In genomic region chr15:80840173-80841130, GRCh38 we compare ENCODE assay signal across 18 cellular contexts.
"Had no signal": no experiment of that assay in that cellular context is flagged by ENCODE, and none has a peak within 500 bp of the region (broad histone marks: within the 10 kb centered on the region; RNA-seq: fewer than 3 reads in every experiment).

No MANE protein-coding gene starts in this region.

- H3K27ac ChIP-seq: body of pancreas, esophagus muscularis mucosa, heart right ventricle, left ventricle myocardium inferior, parathyroid adenoma had no signal

- H2AFZ ChIP-seq: parathyroid adenoma had no signal

- H3K79me2 ChIP-seq: parathyroid adenoma had no signal

- H3K9me3 Mint-ChIP-seq: activated B cell treated with CpG ODN at 0.5 μM for 24 hours; activated CD4-positive, alpha-beta T cell treated with anti-CD3 and anti-CD28 coated beads, Interleukin-2, amount 10 ng/mL, durations not matched to agents 7 days and 5 days; activated naive CD4-positive, alpha-beta T cell treated with anti-CD3 and anti-CD28 coated beads, Interleukin-2, amount 50 U/mL, for 24 hours; neural crest cell; stimulated activated memory B cell treated with anti-CD40 and anti-IgM and Interleukin-4, amounts not matched to agents 10 μg/mL and 1 μg/mL and 100 μg/mL, for 72 hours had no signal

- H3K9me3 ChIP-seq: body of pancreas, esophagus muscularis mucosa, heart right ventricle, left ventricle myocardium inferior had no signal

- H3K4me1 Mint-ChIP-seq: activated B cell treated with CpG ODN at 0.5 μM for 24 hours; activated CD4-positive, alpha-beta T cell treated with anti-CD3 and anti-CD28 coated beads, Interleukin-2, amount 10 ng/mL, durations not matched to agents 7 days and 5 days; activated naive CD4-positive, alpha-beta T cell treated with anti-CD3 and anti-CD28 coated beads, Interleukin-2, amount 50 U/mL, for 24 hours; stimulated activated memory B cell treated with anti-CD40 and anti-IgM and Interleukin-4, amounts not matched to agents 10 μg/mL and 1 μg/mL and 100 μg/mL, for 72 hours had no signal

- H3K4me2 ChIP-seq: smooth muscle cell had no signal

- H3K27ac Mint-ChIP-seq: activated B cell treated with CpG ODN at 0.5 μM for 24 hours; activated CD4-positive, alpha-beta T cell treated with anti-CD3 and anti-CD28 coated beads, Interleukin-2, amount 10 ng/mL, durations not matched to agents 7 days and 5 days; activated naive CD4-positive, alpha-beta T cell treated with anti-CD3 and anti-CD28 coated beads, Interleukin-2, amount 50 U/mL, for 24 hours; stimulated activated memory B cell treated with anti-CD40 and anti-IgM and Interleukin-4, amounts not matched to agents 10 μg/mL and 1 μg/mL and 100 μg/mL, for 72 hours; T-helper 17 cell had no signal

- H3K36me3 Mint-ChIP-seq: activated naive CD4-positive, alpha-beta T cell treated with anti-CD3 and anti-CD28 coated beads, Interleukin-2, amount 50 U/mL, for 24 hours; stimulated activated memory B cell treated with anti-CD40 and anti-IgM and Interleukin-4, amounts not matched to agents 10 μg/mL and 1 μg/mL and 100 μg/mL, for 72 hours had no signal

- ATAC-seq: body of pancreas; heart right ventricle; stimulated activated memory B cell treated with anti-CD40 and anti-IgM and Interleukin-4, amounts not matched to agents 10 μg/mL and 1 μg/mL and 100 μg/mL, for 72 hours; T-helper 17 cell had no signal

- H3K27me3 ChIP-seq: body of pancreas had no signal

- DNase-seq: activated B cell treated with CpG ODN at 0.5 μM for 24 hours; activated CD4-positive, alpha-beta T cell treated with anti-CD3 and anti-CD28 coated beads, Interleukin-2, amount 10 ng/mL, durations not matched to agents 7 days and 5 days; body of pancreas; central memory CD4-positive, alpha-beta T cell; effector memory CD4-positive, alpha-beta T cell; foreskin melanocyte; heart right ventricle; left ventricle myocardium inferior; mesendoderm; T-helper 17 cell had no signal

- H3K4me3 ChIP-seq: body of pancreas, esophagus muscularis mucosa, heart right ventricle, left ventricle myocardium inferior, smooth muscle cell had no signal

- H3K9ac ChIP-seq: parathyroid adenoma had no signal

- H3K4me3 Mint-ChIP-seq: activated B cell treated with CpG ODN at 0.5 μM for 24 hours; activated CD4-positive, alpha-beta T cell treated with anti-CD3 and anti-CD28 coated beads, Interleukin-2, amount 10 ng/mL, durations not matched to agents 7 days and 5 days; activated naive CD4-positive, alpha-beta T cell treated with anti-CD3 and anti-CD28 coated beads, Interleukin-2, amount 50 U/mL, for 24 hours; neural crest cell; stimulated activated memory B cell treated with anti-CD40 and anti-IgM and Interleukin-4, amounts not matched to agents 10 μg/mL and 1 μg/mL and 100 μg/mL, for 72 hours; T-helper 17 cell had no signal

- FAIRE-seq: islet of Langerhans, TTC549 had no signal

- H3K4me1 ChIP-seq: body of pancreas, heart right ventricle, left ventricle myocardium inferior had no signal

- H3K36me3 ChIP-seq: esophagus muscularis mucosa, heart right ventricle, left ventricle myocardium inferior had no signal
